ENCODE assay signal across 13 cellular contexts in the genomic region with DNA sequence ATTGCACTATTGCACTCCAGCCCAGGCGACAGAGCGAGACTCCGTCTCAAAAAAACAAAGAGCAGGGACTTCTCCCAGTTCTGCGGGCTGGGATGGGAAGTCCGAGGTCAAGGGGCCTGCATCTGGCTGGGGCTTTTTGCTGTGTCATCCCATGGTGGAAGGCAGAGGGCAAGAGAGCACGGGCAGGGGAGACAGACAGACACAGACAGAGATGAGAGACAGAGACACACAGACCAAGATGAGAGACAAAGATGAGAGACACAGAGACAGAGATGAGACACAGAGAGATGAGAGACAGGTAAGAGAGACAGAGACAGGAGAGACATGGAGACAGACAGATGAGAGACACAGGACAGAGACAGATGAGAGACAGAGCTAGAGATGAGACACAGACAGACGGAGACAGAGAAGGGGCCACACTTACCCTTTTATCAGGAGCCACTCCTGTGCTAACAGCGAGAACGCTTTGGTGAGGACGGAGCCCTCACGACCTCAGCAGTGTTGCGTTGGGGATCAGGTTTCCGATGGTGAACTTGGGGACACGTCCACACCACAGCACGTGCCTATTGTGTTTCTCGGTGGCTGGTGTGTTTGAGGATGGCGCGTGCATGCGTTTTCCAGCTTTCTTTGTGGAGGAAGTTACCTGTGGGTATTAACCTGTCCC. TPM values are rescaled to one million over a fixed set of nuclear protein-coding genes. Genes with fewer than 3 reads are reported as not detected.
DNase-seq lines count a peak whose midpoint lies in the region; ATAC-seq and TF ChIP-seq lines count a peak whose summit lies in the region.
"Had no signal": no experiment of that assay in that cellular context is flagged by ENCODE, and none has a peak within 500 bp of the region (broad histone marks: within the 10 kb centered on the region; RNA-seq: fewer than 3 reads in every experiment).

No MANE protein-coding gene starts in this region.

- ATAC-seq in esophagus mucosa (no peak), GM18505 (IDR thresholded peaks at IDR 0.05; ENCODE audit: unreplicated experiment) (no peak)

- no peaks in the 10 kb centered on the region for H3K9me3 ChIP-seq in Peyer's patch

- in situ Hi-C loops in Caki2 (cut with HindIII; ENCODE audit: low pct_unique_long_range_greater_than_20kb, low sequenced_read_pairs), result no loop called here

- peak; percentile 25 for DNase-seq in Caki2 (ENCODE audit: low read depth)
- DNase-seq in Peyer's patch, result no peak
- DNase-seq in fibroblast of villous mesenchyme (ENCODE audit: low read depth), result peak; percentile 81
- DNase-seq in NCI-H2227 (lab: John Stamatoyannopoulos, UW; ENCODE audit: unreplicated experiment), result no peak
- DNase-seq in Kasumi-1 (lab: John Stamatoyannopoulos, UW), result no peak
- DNase-seq: activated CD8-positive, alpha-beta memory T cell treated with anti-CD3 and anti-CD28 coated beads for 24 hours had no signal

- no peak for TF ChIP-seq CTCF in Peyer's patch (IDR thresholded peaks at IDR 0.05)
- no peak for TF ChIP-seq CTCF in fibroblast of villous mesenchyme (IDR thresholded peaks at IDR 0.05; ENCODE audit: insufficient read depth, low read depth, low read length)

- H3K27me3 ChIP-seq in Peyer's patch (no peaks in the 10 kb centered on the region), rectal smooth muscle tissue (ENCODE audit: control insufficient read depth, insufficient read depth, low read length) (no peaks in the 10 kb centered on the region)

- H3K9ac ChIP-seq in rectal smooth muscle tissue (ENCODE audit: low read length), result no peak overlapping the region

- H3K4me1 ChIP-seq in Peyer's patch (peaks cover 0 to 24% (median 10%) of the 10 kb centered on the region in 4 donors), rectal smooth muscle tissue (ENCODE audit: control insufficient read depth, insufficient read depth, low read length) (peaks cover 9% of the 10 kb centered on the region)

- H3K36me3 ChIP-seq in Peyer's patch (peaks cover 0 to 58% (median 0%) of the 10 kb centered on the region in 3 donors), rectal smooth muscle tissue (ENCODE audit: control insufficient read depth, insufficient read depth, low read length) (peaks cover 48% of the 10 kb centered on the region)

- H3K4me3 ChIP-seq in Peyer's patch, result peak overlapping the region in 3 of 4 donors; percentile 14 to 36 (median 20)
- H3K4me3 ChIP-seq in fibroblast of villous mesenchyme (ENCODE audit: low read depth, low read length), result no peak overlapping the region
- H3K4me3 ChIP-seq in rectal smooth muscle tissue (ENCODE audit: low read length), result peak overlapping the region; percentile 20
- H3K4me3 ChIP-seq: SK-N-MC had no signal

- no peak for TF ChIP-seq POLR2A in Peyer's patch (IDR thresholded peaks at IDR 0.05)
- TF ChIP-seq POLR2A in GM18505 (IDR thresholded peaks at IDR 0.05; ENCODE audit: borderline replicate concordance, extremely low read depth, insufficient read depth, insufficient read length), result no peak

- H3K27ac ChIP-seq in Peyer's patch (peak overlapping the region; percentile 50 to 66 (median 59)), rectal smooth muscle tissue (ENCODE audit: low read depth, low read length) (peak overlapping the region; percentile 3)

RNA-seq across cellular contexts. Expression of a gene that starts 8.9 kb away (rescaled TPM):
- total RNA-seq in Caki2 (2014; rRNA removed; shearing (Covaris generic); ENCODE audit: low replicate concordance), result 35.1 and 51.9 TPM in 2 replicates
- 10 to 100 TPM; 33.8 to 45.7 (median 39.2) TPM for total RNA-seq in Peyer's patch
- total RNA-seq in fibroblast of villous mesenchyme, result 39.3 and 42.3 TPM in 2 replicates
- 15.4 TPM for total RNA-seq in esophagus mucosa

RNA-seq across cellular contexts. Expression of a gene that starts 13.5 kb away (rescaled TPM):
- 84.1 and 92.6 TPM in 2 replicates for total RNA-seq in Caki2 (2014; rRNA removed; shearing (Covaris generic); ENCODE audit: low replicate concordance)
- total RNA-seq in Peyer's patch (10 to 100 TPM; 47.4 to 57.8 (median 50.2) TPM), fibroblast of villous mesenchyme (47.1 and 48.6 TPM in 2 replicates), esophagus mucosa (36.7 TPM)

RNA-seq across cellular contexts. Expression of a gene that starts 17.6 kb away (rescaled TPM):
- not detected in 2 replicates for total RNA-seq in Caki2 (2014; rRNA removed; shearing (Covaris generic); ENCODE audit: low replicate concordance)
- total RNA-seq in Peyer's patch (not detected), fibroblast of villous mesenchyme (not detected in 2 replicates), esophagus mucosa (not detected)
- total RNA-seq: LHCN-M2, NCI-H460, subcutaneous adipose tissue had no signal

RNA-seq across cellular contexts. Expression of a gene that starts 27.6 kb away (rescaled TPM):
- 909 and 1,000 TPM in 2 replicates for total RNA-seq in Caki2 (2014; rRNA removed; shearing (Covaris generic); ENCODE audit: low replicate concordance)
- total RNA-seq in Peyer's patch (100 to 1,000 TPM; 174 to 409 (median 322) TPM), fibroblast of villous mesenchyme (151 and 218 TPM in 2 replicates), esophagus mucosa (321 TPM)

RNA-seq across cellular contexts. Expression of a gene that starts 33.4 kb away (rescaled TPM):
- 0.17 and 2.0 TPM in 2 replicates for total RNA-seq in Caki2 (2014; rRNA removed; shearing (Covaris generic); ENCODE audit: low replicate concordance)
- total RNA-seq in Peyer's patch, result 10 to 100 TPM; 35.3 to 56.1 (median 43.8) TPM
- total RNA-seq in fibroblast of villous mesenchyme, result under 0.01 and 0.32 TPM in 2 replicates
- total RNA-seq in esophagus mucosa, result 20.4 TPM
- total RNA-seq: LHCN-M2 had no signal

Comparison
In these comparisons a context has a peak if more than half of its experiments do, and no peak if none do; other contexts are left out.
1. DNase-seq: peak in Caki2 (single experiment) and fibroblast of villous mesenchyme (single experiment); none in Peyer's patch (0 of 3), NCI-H2227 (single experiment) and Kasumi-1 (0 of 2).